ENCODE assay signal across 20 cellular contexts in the genomic region with DNA sequence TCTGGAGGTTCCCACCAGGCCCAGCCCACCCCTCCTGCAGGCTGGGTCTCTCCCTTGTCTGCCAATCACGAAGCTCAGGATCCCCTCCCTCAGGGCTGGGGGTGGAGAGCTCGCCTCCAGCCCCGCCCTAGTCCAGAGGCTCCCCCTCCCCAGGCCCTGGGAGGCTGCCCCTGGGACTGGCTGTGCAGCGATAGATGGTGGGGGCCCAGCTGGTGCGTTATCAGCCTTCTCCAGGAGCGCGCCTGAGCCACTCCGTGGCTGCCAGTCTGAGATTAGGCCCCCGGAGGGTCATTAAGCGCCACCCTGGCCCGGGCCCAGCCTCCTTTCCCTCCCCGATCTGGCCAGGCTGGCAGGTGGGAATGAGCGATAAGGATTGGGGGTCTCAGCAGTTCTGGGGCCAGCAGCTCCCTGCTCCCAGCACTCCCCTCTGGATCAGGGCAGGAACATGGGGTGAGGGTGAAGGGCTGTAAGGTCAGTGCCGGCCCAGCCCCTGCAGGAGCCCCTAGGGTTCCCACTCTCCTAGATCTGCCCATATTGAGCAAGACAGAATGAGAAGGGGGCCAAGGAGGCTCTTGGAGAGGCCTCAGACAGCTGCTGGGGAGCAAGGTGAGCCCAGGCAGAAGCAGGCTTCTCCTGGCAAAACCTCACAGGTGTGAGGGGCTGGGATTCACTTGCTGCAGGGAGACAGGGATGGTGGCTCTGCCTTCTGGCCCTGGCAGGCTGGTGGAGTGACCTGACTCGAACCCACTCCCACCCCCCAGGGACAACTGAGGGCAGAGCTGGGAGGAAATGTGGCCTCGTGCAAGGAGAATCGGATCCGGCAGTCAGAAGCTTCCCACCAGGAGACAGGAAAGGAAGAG. TPM values are rescaled to one million over a fixed set of nuclear protein-coding genes. Genes with fewer than 3 reads are reported as not detected.
DNase-seq lines count a peak whose midpoint lies in the region; ATAC-seq and TF ChIP-seq lines count a peak whose summit lies in the region.
"Had no signal": no experiment of that assay in that cellular context is flagged by ENCODE, and none has a peak within 500 bp of the region (broad histone marks: within the 10 kb centered on the region; RNA-seq: fewer than 3 reads in every experiment).

No MANE protein-coding gene starts in this region.

- DNase-seq in GM23338 (ENCODE audit: low spot score), result peak; percentile 34
- peak; percentile 99 for DNase-seq in OCI-M1 (lab: John Stamatoyannopoulos, UW)
- DNase-seq in naive thymus-derived CD4-positive, alpha-beta T cell, result no peak
- DNase-seq in GM19238 (ENCODE audit: insufficient read length, low spot score), result no peak
- DNase-seq: activated naive CD8-positive, alpha-beta T cell treated with anti-CD3 and anti-CD28 coated beads, Interleukin-2, amount 50 U/mL, for 24 hours; central memory CD4-positive, alpha-beta T cell; effector memory CD4-positive, alpha-beta T cell; GOT3; SHP77 treated with DMSO at 0.1 percent for 48 hours; stimulated activated CD4-positive, alpha-beta T cell treated with anti-CD3 and anti-CD28 coated beads, Interleukin-2, amount 100 ng/mL, for 24 hours had no signal

- no peak overlapping the region for H3K27ac Mint-ChIP-seq in GM23338
- H3K27ac Mint-ChIP-seq in naive thymus-derived CD4-positive, alpha-beta T cell, result no peak overlapping the region
- H3K27ac Mint-ChIP-seq: activated naive CD8-positive, alpha-beta T cell treated with anti-CD3 and anti-CD28 coated beads, Interleukin-2, amount 50 U/mL, for 24 hours; activated T-helper 1 cell treated with anti-CD3 and anti-CD28 coated beads, Interleukin-12 subunit alpha, Interleukin-12 subunit beta, Interleukin-2, Interleukin-4 antibody, amounts not matched to agents 30 ng/mL and 10 ng/mL and 1 ng/mL, durations not matched to agents 14 hours and 24 hours and 36 hours; mesothelial cell of epicardium; T-helper 2 cell treated with Interferon-gamma antibody and Interleukin-4, amounts not matched to agents 5 μg/mL and 100 μg/mL, for 36 hours had no signal

- no peaks in the 10 kb centered on the region for H3F3A ChIP-seq in GM23338 (replicated peaks; ENCODE audit: low read depth)

- H3K79me2 ChIP-seq in GM23338 (replicated peaks; ENCODE audit: insufficient read depth), result no peaks in the 10 kb centered on the region

- intact Hi-C loops in naive thymus-derived CD4-positive, alpha-beta T cell (cut with micrococcal nuclease), result no loop called here

- POLR2A ChIA-PET in naive thymus-derived CD4-positive, alpha-beta T cell (lab: Charles Lee), result no interaction called here

- no peaks in the 10 kb centered on the region for H3K9me2 ChIP-seq in GM23338 (ENCODE audit: insufficient read depth)

- no peak overlapping the region for H3K27ac ChIP-seq in GM23338 (ENCODE audit: low read depth)
- H3K27ac ChIP-seq in esophagus (ENCODE audit: low read depth in 2 of 2, low read length in 1 of 2), result peak overlapping the region; percentile 16 to 67
- H3K27ac ChIP-seq in naive thymus-derived CD4-positive, alpha-beta T cell (ENCODE audit: low read depth, low read length), result no peak overlapping the region
- H3K27ac ChIP-seq: C4-2B, foreskin keratinocyte, right lobe of liver had no signal

- 54 to 57% methylated on average over 17 to 18 of the region's 18 CpGs for WGBS in esophagus, 2 donors

- no peak for TF ChIP-seq CTCF in GM23338 (conservative IDR thresholded peaks at IDR 0.05; ENCODE audit: low read depth in 2 of 2)

- H3K27me3 Mint-ChIP-seq in GM23338 (ENCODE audit: insufficient read depth, low read depth, poor library complexity), result peaks cover 27% of the 10 kb centered on the region
- H3K27me3 Mint-ChIP-seq in naive thymus-derived CD4-positive, alpha-beta T cell, result peaks cover 19 to 40% (median 34%) of the 10 kb centered on the region in 5 donors

- CTCF ChIA-PET in naive thymus-derived CD4-positive, alpha-beta T cell (lab: Charles Lee), result no interaction called here

- no peak overlapping the region for H2AFZ ChIP-seq in GM23338

- H3K4me1 Mint-ChIP-seq in GM23338, result peaks cover 24% of the 10 kb centered on the region
- H3K4me1 Mint-ChIP-seq in naive thymus-derived CD4-positive, alpha-beta T cell, result peaks cover 7 to 16% (median 10%) of the 10 kb centered on the region in 7 donors

- H3K4me3 Mint-ChIP-seq in GM23338, result no peak overlapping the region
- no peak overlapping the region for H3K4me3 Mint-ChIP-seq in naive thymus-derived CD4-positive, alpha-beta T cell
- H3K4me3 Mint-ChIP-seq: activated naive CD8-positive, alpha-beta T cell treated with anti-CD3 and anti-CD28 coated beads, Interleukin-2, amount 50 U/mL, for 24 hours; activated T-helper 1 cell treated with anti-CD3 and anti-CD28 coated beads, Interleukin-12 subunit alpha, Interleukin-12 subunit beta, Interleukin-2, Interleukin-4 antibody, amounts not matched to agents 30 ng/mL and 10 ng/mL and 1 ng/mL, durations not matched to agents 14 hours and 24 hours and 36 hours; mesothelial cell of epicardium; T-helper 2 cell treated with Interferon-gamma antibody and Interleukin-4, amounts not matched to agents 5 μg/mL and 100 μg/mL, for 36 hours had no signal

- H3K9me3 ChIP-seq in esophagus (ENCODE audit: control insufficient read depth in 2 of 2, insufficient read depth in 1 of 2, low read depth in 1 of 2, low read length in 1 of 2), result no peaks in the 10 kb centered on the region
- no peaks in the 10 kb centered on the region for H3K9me3 ChIP-seq in naive thymus-derived CD4-positive, alpha-beta T cell (ENCODE audit: control insufficient read depth in 2 of 3, low read length in 3 of 3)
- H3K9me3 ChIP-seq: right lobe of liver had no signal

- no peaks in the 10 kb centered on the region for H4K20me1 ChIP-seq in GM23338 (replicated peaks; ENCODE audit: insufficient read depth)

- peak overlapping the region; percentile 64 for H3K4me2 ChIP-seq in GM23338

- H3K9me3 Mint-ChIP-seq in GM23338, result peaks cover 18% of the 10 kb centered on the region; the same call in 2 of the 3 replicates
- peaks cover 0 to 1% (median 0%) of the 10 kb centered on the region in 11 donors for H3K9me3 Mint-ChIP-seq in naive thymus-derived CD4-positive, alpha-beta T cell
- H3K9me3 Mint-ChIP-seq: activated naive CD8-positive, alpha-beta T cell treated with anti-CD3 and anti-CD28 coated beads, Interleukin-2, amount 50 U/mL, for 24 hours; activated T-helper 1 cell treated with anti-CD3 and anti-CD28 coated beads, Interleukin-12 subunit alpha, Interleukin-12 subunit beta, Interleukin-2, Interleukin-4 antibody, amounts not matched to agents 30 ng/mL and 10 ng/mL and 1 ng/mL, durations not matched to agents 14 hours and 24 hours and 36 hours; mesothelial cell of epicardium; T-helper 2 cell treated with Interferon-gamma antibody and Interleukin-4, amounts not matched to agents 5 μg/mL and 100 μg/mL, for 36 hours had no signal

- H3K4me3 ChIP-seq in GM23338 (no peak overlapping the region), esophagus (ENCODE audit: low read depth in 1 of 2, low read length in 2 of 2) (no peak overlapping the region)
- H3K4me3 ChIP-seq in naive thymus-derived CD4-positive, alpha-beta T cell (ENCODE audit: low read length), result no peak overlapping the region
- H3K4me3 ChIP-seq: right lobe of liver had no signal

- H3K27me3 ChIP-seq in GM23338 (ENCODE audit: insufficient read depth) (peaks cover 15% of the 10 kb centered on the region), esophagus (ENCODE audit: control insufficient read depth in 1 of 2, insufficient read depth in 2 of 2, low read length in 2 of 2) (no peaks in the 10 kb centered on the region)
- H3K27me3 ChIP-seq in naive thymus-derived CD4-positive, alpha-beta T cell (ENCODE audit: control insufficient read depth in 2 of 2, insufficient read depth in 2 of 2, low read length in 2 of 2), result peaks cover 3 to 8% of the 10 kb centered on the region in 2 donors
- H3K27me3 ChIP-seq: foreskin keratinocyte, right lobe of liver had no signal

- H3K36me3 ChIP-seq in GM23338 (ENCODE audit: insufficient read depth) (no peaks in the 10 kb centered on the region), esophagus (ENCODE audit: control insufficient read depth in 2 of 2, insufficient read depth in 2 of 2, low read length in 1 of 2) (peaks cover 0 to 3% of the 10 kb centered on the region in 2 donors)
- H3K36me3 ChIP-seq in naive thymus-derived CD4-positive, alpha-beta T cell (ENCODE audit: control insufficient read depth in 2 of 3, insufficient read depth in 3 of 3, low read length in 3 of 3), result no peaks in the 10 kb centered on the region
- H3K36me3 ChIP-seq: right lobe of liver had no signal

- peaks cover 8% of the 10 kb centered on the region for H3K4me1 ChIP-seq in GM23338 (ENCODE audit: insufficient read depth)
- peaks cover 0 to 7% of the 10 kb centered on the region in 2 donors for H3K4me1 ChIP-seq in esophagus (ENCODE audit: control insufficient read depth in 2 of 2, insufficient read depth in 2 of 2, low read length in 1 of 2)
- H3K4me1 ChIP-seq in naive thymus-derived CD4-positive, alpha-beta T cell (ENCODE audit: control insufficient read depth in 2 of 2, insufficient read depth in 2 of 2, low read length in 2 of 2), result peaks cover 4 to 7% of the 10 kb centered on the region in 2 donors
- H3K4me1 ChIP-seq: foreskin keratinocyte had no signal

- ATAC-seq in GM23338 (peak; percentile 56), HG03432 (IDR thresholded peaks at IDR 0.05; ENCODE audit: unreplicated experiment) (no peak), HG03175 (IDR thresholded peaks at IDR 0.05; ENCODE audit: unreplicated experiment) (no peak)
- peak; percentile 5 for ATAC-seq in naive thymus-derived CD4-positive, alpha-beta T cell
- ATAC-seq: activated naive CD8-positive, alpha-beta T cell treated with anti-CD3 and anti-CD28 coated beads, Interleukin-2, amount 50 U/mL, for 24 hours; foreskin keratinocyte had no signal

- no peaks in the 10 kb centered on the region; the same call in 2 of the 3 replicates for H3K36me3 Mint-ChIP-seq in GM23338 (ENCODE audit: low read depth)
- peaks cover 0 to 4% (median 0%) of the 10 kb centered on the region in 5 donors for H3K36me3 Mint-ChIP-seq in naive thymus-derived CD4-positive, alpha-beta T cell
- H3K36me3 Mint-ChIP-seq: mesothelial cell of epicardium had no signal

RNA-seq across cellular contexts. Expression of a gene that starts 8.5 kb away (rescaled TPM):
- total RNA-seq in GM23338 (2014; rRNA removed; shearing (Covaris generic)), result not detected in 2 replicates
- polyA plus RNA-seq in GM23338 (2016; fragmentation: Nextera tagmentation; extraction: Ambion mirVana), result not detected in 2 replicates
- polyA plus RNA-seq in esophagus, result 100 to 1,000 TPM; 126 to 148 TPM
- not detected for total RNA-seq in naive thymus-derived CD4-positive, alpha-beta T cell
- not detected for polyA plus RNA-seq in naive thymus-derived CD4-positive, alpha-beta T cell
- total RNA-seq: activated T-helper 1 cell treated with anti-CD3 and anti-CD28 coated beads, Interleukin-12 subunit alpha, Interleukin-12 subunit beta, Interleukin-2, Interleukin-4 antibody, amounts not matched to agents 30 ng/mL and 10 ng/mL and 1 ng/mL, durations not matched to agents 14 hours and 24 hours and 36 hours; mesothelial cell of epicardium; temporal lobe had no signal

RNA-seq across cellular contexts. Expression of a gene that starts 44.1 kb away (rescaled TPM):
- total RNA-seq in GM23338 (2014; rRNA removed; shearing (Covaris generic)), result not detected in 2 replicates
- polyA plus RNA-seq in GM23338 (2016; fragmentation: Nextera tagmentation; extraction: Ambion mirVana) (not detected in 2 replicates), esophagus (under 1 TPM in 1 of 2 donors, not detected in 1; 0.02 TPM)
- not detected for total RNA-seq in naive thymus-derived CD4-positive, alpha-beta T cell
- not detected for polyA plus RNA-seq in naive thymus-derived CD4-positive, alpha-beta T cell
- total RNA-seq: activated T-helper 1 cell treated with anti-CD3 and anti-CD28 coated beads, Interleukin-12 subunit alpha, Interleukin-12 subunit beta, Interleukin-2, Interleukin-4 antibody, amounts not matched to agents 30 ng/mL and 10 ng/mL and 1 ng/mL, durations not matched to agents 14 hours and 24 hours and 36 hours; foreskin keratinocyte; mesothelial cell of epicardium; temporal lobe had no signal
- polyA plus RNA-seq: foreskin keratinocyte had no signal

RNA-seq across cellular contexts. Expression of a gene that starts 50.7 kb away (rescaled TPM):
- not detected in 2 replicates for total RNA-seq in GM23338 (2014; rRNA removed; shearing (Covaris generic))
- polyA plus RNA-seq in GM23338 (2016; fragmentation: Nextera tagmentation; extraction: Ambion mirVana) (not detected in 2 replicates), esophagus (1 to 10 TPM in 1 of 2 donors, under 1 TPM in 1; 0.82 to 1.1 TPM)
- total RNA-seq in naive thymus-derived CD4-positive, alpha-beta T cell, result 1 to 10 TPM in 1 of 5 experiments, under 1 TPM in 1, not detected in 3; 0.42 to 4.0 TPM
- not detected for polyA plus RNA-seq in naive thymus-derived CD4-positive, alpha-beta T cell
- total RNA-seq: activated T-helper 1 cell treated with anti-CD3 and anti-CD28 coated beads, Interleukin-12 subunit alpha, Interleukin-12 subunit beta, Interleukin-2, Interleukin-4 antibody, amounts not matched to agents 30 ng/mL and 10 ng/mL and 1 ng/mL, durations not matched to agents 14 hours and 24 hours and 36 hours; foreskin keratinocyte; mesothelial cell of epicardium had no signal
- polyA plus RNA-seq: foreskin keratinocyte had no signal

Comparison
In these comparisons a context has a peak if more than half of its experiments do, and no peak if none do; other contexts are left out.
1. ATAC-seq: peak in GM23338 (single experiment) and naive thymus-derived CD4-positive, alpha-beta T cell (single experiment); none in HG03432 (single experiment) and HG03175 (single experiment).
2. DNase-seq: peak in GM23338 (single experiment) and OCI-M1 (single experiment); none in naive thymus-derived CD4-positive, alpha-beta T cell (0 of 9) and GM19238 (single experiment).
3. H3K27ac ChIP-seq: peak in esophagus (2 of 2); none in GM23338 (single experiment) and naive thymus-derived CD4-positive, alpha-beta T cell (single experiment).
4. RNA of a gene that starts 8.5 kb away (polyA plus RNA-seq): 126 to 148 TPM in esophagus; not detected in GM23338 and not detected in naive thymus-derived CD4-positive, alpha-beta T cell; every median in the first group is over 100 times any median in the second.